Comparison of ENCODE assay signal across 8 cellular contexts in the genomic region with DNA sequence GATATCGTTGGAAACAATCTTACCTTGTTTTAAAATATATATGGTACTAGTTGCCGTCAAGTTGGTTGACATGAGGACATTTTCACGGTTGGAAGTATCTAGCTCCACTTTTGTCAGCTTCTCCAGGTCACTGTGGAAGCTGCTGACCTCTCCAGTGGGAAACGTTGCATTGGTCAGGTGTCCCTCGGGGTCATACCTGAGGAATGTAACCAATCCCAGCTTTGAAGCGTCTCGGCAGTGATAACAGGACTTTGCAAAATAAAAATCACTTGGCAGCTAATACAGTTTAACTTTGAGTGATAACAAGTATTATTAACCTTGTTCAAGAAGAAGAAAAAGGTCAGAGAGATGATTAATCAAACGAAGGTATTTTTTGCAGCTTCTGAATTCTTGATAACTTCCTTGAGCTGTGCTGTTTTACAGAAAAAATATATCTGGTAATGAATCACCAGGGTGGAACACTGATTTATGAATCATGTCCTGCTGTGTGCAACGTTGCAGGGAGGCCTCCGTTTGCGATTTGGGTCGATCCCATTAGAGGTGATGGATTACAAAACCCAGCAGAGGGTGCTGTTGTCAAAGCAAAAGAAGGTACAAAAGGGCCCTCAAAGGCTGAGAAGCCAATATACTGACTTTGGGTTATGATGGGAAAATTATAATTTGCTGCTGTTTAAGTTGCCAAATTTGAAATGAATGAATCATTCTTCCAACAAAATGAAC.
DNase-seq lines count a peak whose midpoint lies in the region; ATAC-seq lines count a peak whose summit lies in the region.

No MANE protein-coding gene starts in this region.

- H3K9me3 Mint-ChIP-seq in activated CD4-positive, alpha-beta T cell treated with anti-CD3 and anti-CD28 coated beads, Interleukin-2, amount 10 ng/mL, durations not matched to agents 24 days and 14 days: no peaks in the 10 kb centered on the region
- H3K9me3 Mint-ChIP-seq in memory B cell: no peaks in the 10 kb centered on the region

- peaks cover 3% of the 10 kb centered on the region for H3K4me1 Mint-ChIP-seq in activated CD4-positive, alpha-beta T cell treated with anti-CD3 and anti-CD28 coated beads, Interleukin-2, amount 10 ng/mL, durations not matched to agents 24 days and 14 days
- no peaks in the 10 kb centered on the region for H3K4me1 Mint-ChIP-seq in memory B cell

- H3K27ac Mint-ChIP-seq in activated CD4-positive, alpha-beta T cell treated with anti-CD3 and anti-CD28 coated beads, Interleukin-2, amount 10 ng/mL, durations not matched to agents 24 days and 14 days: no peak overlapping the region
- no peak overlapping the region for H3K27ac Mint-ChIP-seq in memory B cell

- no peaks in the 10 kb centered on the region for H3K27me3 Mint-ChIP-seq in activated CD4-positive, alpha-beta T cell treated with anti-CD3 and anti-CD28 coated beads, Interleukin-2, amount 10 ng/mL, durations not matched to agents 24 days and 14 days
- peaks cover 4% of the 10 kb centered on the region for H3K27me3 Mint-ChIP-seq in memory B cell

- ATAC-seq in Right ventricle myocardium inferior (peak; percentile 84), HG03045 (IDR thresholded peaks at IDR 0.05; ENCODE audit: unreplicated experiment) (peak; percentile 65), memory B cell (ENCODE audit: low read depth) (no peak)

- intact Hi-C loops in Right ventricle myocardium inferior (cut with DNase I) (no loop called here), cardiac septum (cut with DNase I) (no loop called here)
- intact Hi-C loops in activated CD4-positive, alpha-beta T cell treated with anti-CD3 and anti-CD28 coated beads, Interleukin-2, amount 10 ng/mL, durations not matched to agents 24 days and 14 days (cut with micrococcal nuclease): loop anchor here (2.0 to 10.0 kb wide), 2 partner anchors 308 to 724 kb away; no protein-coding TSS in a partner anchor

- no peaks in the 10 kb centered on the region for H3K36me3 Mint-ChIP-seq in activated CD4-positive, alpha-beta T cell treated with anti-CD3 and anti-CD28 coated beads, Interleukin-2, amount 10 ng/mL, durations not matched to agents 24 days and 14 days (ENCODE audit: low read depth)
- no peaks in the 10 kb centered on the region for H3K36me3 Mint-ChIP-seq in memory B cell

- DNase-seq in Right ventricle myocardium inferior (ENCODE audit: missing footprints) (no peak), cardiac septum (ENCODE audit: low spot score) (no peak), NCI-H345 treated with DMSO at 0.1 percent for 48 hours (lab: John Stamatoyannopoulos, UW; ENCODE audit: unreplicated experiment) (peak; percentile 8), dedifferentiated amniotic fluid mesenchymal stem cell (ENCODE audit: extremely low spot score) (peak; percentile 71), memory B cell (ENCODE audit: low spot score in 2 of 2) (peak; percentile 1 to 13)
- peak; percentile 86 for DNase-seq in activated CD4-positive, alpha-beta T cell treated with anti-CD3 and anti-CD28 coated beads, Interleukin-2, amount 10 ng/mL, durations not matched to agents 24 days and 14 days
- peak; percentile 23 for DNase-seq in stimulated activated CD8-positive, alpha-beta memory T cell treated with anti-CD3 and anti-CD28 coated beads, Interleukin-4, amount 100 ng/mL, for 1 hour (ENCODE audit: low read depth in 2 of 2, low spot score in 1 of 2)

- no peak overlapping the region for H3K4me3 Mint-ChIP-seq in activated CD4-positive, alpha-beta T cell treated with anti-CD3 and anti-CD28 coated beads, Interleukin-2, amount 10 ng/mL, durations not matched to agents 24 days and 14 days
- no peak overlapping the region for H3K4me3 Mint-ChIP-seq in memory B cell

Comparison
In these comparisons a context has a peak if more than half of its experiments do, and no peak if none do; other contexts are left out.
1. DNase-seq: peak in NCI-H345 treated with DMSO at 0.1 percent for 48 hours (single experiment), activated CD4-positive, alpha-beta T cell treated with anti-CD3 and anti-CD28 coated beads, Interleukin-2, amount 10 ng/mL, durations not matched to agents 24 days and 14 days (single experiment), dedifferentiated amniotic fluid mesenchymal stem cell (single experiment), memory B cell (2 of 2) and stimulated activated CD8-positive, alpha-beta memory T cell treated with anti-CD3 and anti-CD28 coated beads, Interleukin-4, amount 100 ng/mL, for 1 hour (2 of 2); none in Right ventricle myocardium inferior (single experiment) and cardiac septum (single experiment).